ENCODE assay signal across 19 cellular contexts in genomic region chr3:142896996-142897395, GRCh38. TPM values are rescaled to one million over a fixed set of nuclear protein-coding genes. Genes with fewer than 3 reads are reported as not detected.
"Had no signal": no experiment of that assay in that cellular context is flagged by ENCODE, and none has a peak within 500 bp of the region (broad histone marks: within the 10 kb centered on the region; RNA-seq: fewer than 3 reads in every experiment).

No MANE protein-coding gene starts in this region.

- H2AFZ ChIP-seq: parathyroid adenoma had no signal

- H3K4me3 ChIP-seq: lung, prostate gland, stomach had no signal

- H3K27ac ChIP-seq: foreskin keratinocyte, parathyroid adenoma, prostate gland, stomach had no signal

- ATAC-seq: effector memory CD8-positive, alpha-beta T cell; naive thymus-derived CD4-positive, alpha-beta T cell; sciatic nerve; stimulated activated naive B cell treated with anti-CD40 and anti-IgM and Interleukin-4, amounts not matched to agents 10 μg/mL and 1 μg/mL and 100 μg/mL, for 72 hours had no signal

- H3K36me3 ChIP-seq: prostate gland, stomach had no signal

- FAIRE-seq: colon, kidney had no signal

- DNase-seq: effector memory CD8-positive, alpha-beta T cell; erythroblast; kidney; left cardiac atrium; left ventricle myocardium superior; naive thymus-derived CD4-positive, alpha-beta T cell; nephron progenitor cell; retina; stimulated activated CD4-positive, alpha-beta T cell treated with anti-CD3 and anti-CD28 coated beads, Interleukin-2, amount 100 ng/mL, for 24 hours; stimulated activated CD4-positive, alpha-beta T cell treated with anti-CD3 and anti-CD28 coated beads, Interleukin-4, amount 100 ng/mL, for 4 hours; stimulated activated naive B cell treated with anti-CD40 and anti-IgM and Interleukin-4, amounts not matched to agents 10 μg/mL and 1 μg/mL and 100 μg/mL, for 72 hours; stomach; substantia nigra had no signal

- H3K27me3 ChIP-seq: foreskin keratinocyte had no signal

- H3K4me1 ChIP-seq: parathyroid adenoma, prostate gland, stomach had no signal

- H3K79me2 ChIP-seq: parathyroid adenoma had no signal

- H3K9me3 ChIP-seq: prostate gland, stomach had no signal

- H3K9ac ChIP-seq: parathyroid adenoma had no signal

RNA-seq across cellular contexts. Expression of gene PCOLCE2, which starts 8.1 kb away (rescaled TPM):
- total RNA-seq: naive thymus-derived CD4-positive, alpha-beta T cell had no signal
- polyA plus RNA-seq: naive thymus-derived CD4-positive, alpha-beta T cell had no signal
